Comparison of ENCODE assay signal across 1 cellular context in the genomic region with DNA sequence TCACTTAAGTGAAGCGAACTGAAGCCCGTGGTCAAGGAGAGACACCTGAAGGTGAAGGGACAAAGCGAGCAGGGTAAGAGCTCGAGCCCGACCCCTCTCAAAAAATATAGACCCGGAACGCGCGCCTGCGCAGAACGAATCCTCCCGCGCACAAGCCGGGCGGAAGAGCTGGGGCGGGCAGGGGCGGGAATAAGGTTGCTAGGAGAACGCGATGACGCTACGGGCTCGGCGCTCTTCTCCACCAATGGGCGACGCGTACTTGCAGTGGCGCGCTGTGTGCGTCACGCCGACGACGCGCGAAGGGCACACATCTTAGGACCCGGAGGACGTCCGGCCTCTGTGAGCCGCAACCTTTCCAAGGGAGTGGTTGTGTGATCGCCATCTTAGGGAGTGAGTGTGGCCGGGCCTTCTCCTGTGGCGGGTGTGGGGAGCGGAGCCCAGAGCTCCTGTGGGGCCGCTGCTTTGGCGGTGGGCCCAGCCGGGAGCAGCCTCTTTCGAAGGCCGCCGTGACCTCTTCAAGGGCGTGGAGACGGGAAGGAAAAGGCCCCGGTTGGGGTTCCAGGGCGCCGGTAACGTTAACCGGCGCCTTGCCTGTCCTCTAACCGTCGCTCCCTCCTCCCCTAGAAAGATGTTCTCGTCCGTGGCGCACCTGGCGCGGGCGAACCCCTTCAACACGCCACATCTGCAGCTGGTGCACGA.
TF ChIP-seq lines count a peak whose summit lies in the region.

TSS of gene SLC25A3 (plus strand) at position 336 of the 699 bp plus-strand sequence. CDS start at position 629, 293 bp downstream.

TF ChIP-seq in WTC11, 78 proteins besides CTCF, POLR2A, EP300 and RAD21 (continued from another document and continues in another):
- TF ChIP-seq NR1H2 (CRISPR knock-in tag; IDR thresholded peaks at IDR 0.05) (no peak), IRF2 (CRISPR knock-in tag; IDR thresholded peaks at IDR 0.05; ENCODE audit: borderline replicate concordance, low read depth) (no peak), CDX4 (CRISPR knock-in tag; IDR thresholded peaks at IDR 0.05; ENCODE audit: borderline replicate concordance) (no peak; the same call in 1 of the 2 replicates), NFATC4 (CRISPR knock-in tag; IDR thresholded peaks at IDR 0.05) (no peak), E2F1 (CRISPR knock-in tag; IDR thresholded peaks at IDR 0.05) (no peak), PRRX2 (CRISPR knock-in tag; IDR thresholded peaks at IDR 0.05) (no peak), E2F5 (CRISPR knock-in tag; IDR thresholded peaks at IDR 0.05) (peak; percentile 72; the same call in 1 of the 2 replicates), ZNF396 (CRISPR knock-in tag; IDR thresholded peaks at IDR 0.05; ENCODE audit: borderline replicate concordance) (no peak), NR3C1 (CRISPR knock-in tag; conservative IDR thresholded peaks at IDR 0.05; ENCODE audit: low read depth) (no peak), MYBL2 (CRISPR knock-in tag; IDR thresholded peaks at IDR 0.05) (peak; percentile 74; the same call in 1 of the 2 replicates), GRHL2 (CRISPR knock-in tag; IDR thresholded peaks at IDR 0.05; ENCODE audit: insufficient replicate concordance, severe bottlenecking) (no peak), TEAD4 (CRISPR knock-in tag; IDR thresholded peaks at IDR 0.05) (no peak), ZNF317 (CRISPR knock-in tag; IDR thresholded peaks at IDR 0.05; ENCODE audit: borderline replicate concordance, low read depth) (no peak), FOXJ3 (CRISPR knock-in tag; IDR thresholded peaks at IDR 0.05; ENCODE audit: borderline replicate concordance) (no peak), CREM (CRISPR knock-in tag; IDR thresholded peaks at IDR 0.05) (peak; percentile 97), ZNF423 (CRISPR knock-in tag; IDR thresholded peaks at IDR 0.05) (no peak), ZNF416 (CRISPR knock-in tag; IDR thresholded peaks at IDR 0.05) (no peak), NFYB (CRISPR knock-in tag; conservative IDR thresholded peaks at IDR 0.05; ENCODE audit: low read depth) (peak; percentile 82), FOXK1 (CRISPR knock-in tag; IDR thresholded peaks at IDR 0.05) (peak; percentile 90), SMAD4 (CRISPR knock-in tag; IDR thresholded peaks at IDR 0.05) (0 out of 2 replicates have a peak, but pooled peaks have one; percentile 39), ZNF138 (CRISPR knock-in tag; conservative IDR thresholded peaks at IDR 0.05) (no peak), ZNF281 (CRISPR knock-in tag; IDR thresholded peaks at IDR 0.05) (no peak), SOX15 (CRISPR knock-in tag; IDR thresholded peaks at IDR 0.05) (no peak), KAT7 (CRISPR knock-in tag; IDR thresholded peaks at IDR 0.05; ENCODE audit: borderline replicate concordance) (no peak; the same call in 1 of the 2 replicates), ESRRA (CRISPR knock-in tag; IDR thresholded peaks at IDR 0.05; ENCODE audit: borderline replicate concordance) (peak; percentile 88; the same call in 1 of the 2 replicates), TEAD1 (CRISPR knock-in tag; IDR thresholded peaks at IDR 0.05) (peak; percentile 42; the same call in 1 of the 2 replicates), GABPB1 (CRISPR knock-in tag; IDR thresholded peaks at IDR 0.05) (peak; percentile 66; the same call in 1 of the 2 replicates), ZNF232 (CRISPR knock-in tag; IDR thresholded peaks at IDR 0.05) (no peak), CREB1 (CRISPR knock-in tag; IDR thresholded peaks at IDR 0.05) (no peak)
- TF ChIP-seq, protein P1, sequence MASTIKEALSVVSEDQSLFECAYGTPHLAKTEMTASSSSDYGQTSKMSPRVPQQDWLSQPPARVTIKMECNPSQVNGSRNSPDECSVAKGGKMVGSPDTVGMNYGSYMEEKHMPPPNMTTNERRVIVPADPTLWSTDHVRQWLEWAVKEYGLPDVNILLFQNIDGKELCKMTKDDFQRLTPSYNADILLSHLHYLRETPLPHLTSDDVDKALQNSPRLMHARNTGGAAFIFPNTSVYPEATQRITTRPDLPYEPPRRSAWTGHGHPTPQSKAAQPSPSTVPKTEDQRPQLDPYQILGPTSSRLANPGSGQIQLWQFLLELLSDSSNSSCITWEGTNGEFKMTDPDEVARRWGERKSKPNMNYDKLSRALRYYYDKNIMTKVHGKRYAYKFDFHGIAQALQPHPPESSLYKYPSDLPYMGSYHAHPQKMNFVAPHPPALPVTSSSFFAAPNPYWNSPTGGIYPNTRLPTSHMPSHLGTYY (CRISPR knock-in tag; IDR thresholded peaks at IDR 0.05) = no peak
- TF ChIP-seq, protein P2, sequence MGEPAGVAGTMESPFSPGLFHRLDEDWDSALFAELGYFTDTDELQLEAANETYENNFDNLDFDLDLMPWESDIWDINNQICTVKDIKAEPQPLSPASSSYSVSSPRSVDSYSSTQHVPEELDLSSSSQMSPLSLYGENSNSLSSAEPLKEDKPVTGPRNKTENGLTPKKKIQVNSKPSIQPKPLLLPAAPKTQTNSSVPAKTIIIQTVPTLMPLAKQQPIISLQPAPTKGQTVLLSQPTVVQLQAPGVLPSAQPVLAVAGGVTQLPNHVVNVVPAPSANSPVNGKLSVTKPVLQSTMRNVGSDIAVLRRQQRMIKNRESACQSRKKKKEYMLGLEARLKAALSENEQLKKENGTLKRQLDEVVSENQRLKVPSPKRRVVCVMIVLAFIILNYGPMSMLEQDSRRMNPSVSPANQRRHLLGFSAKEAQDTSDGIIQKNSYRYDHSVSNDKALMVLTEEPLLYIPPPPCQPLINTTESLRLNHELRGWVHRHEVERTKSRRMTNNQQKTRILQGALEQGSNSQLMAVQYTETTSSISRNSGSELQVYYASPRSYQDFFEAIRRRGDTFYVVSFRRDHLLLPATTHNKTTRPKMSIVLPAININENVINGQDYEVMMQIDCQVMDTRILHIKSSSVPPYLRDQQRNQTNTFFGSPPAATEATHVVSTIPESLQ (CRISPR knock-in tag; IDR thresholded peaks at IDR 0.05) = no peak
- TF ChIP-seq, protein P3, sequence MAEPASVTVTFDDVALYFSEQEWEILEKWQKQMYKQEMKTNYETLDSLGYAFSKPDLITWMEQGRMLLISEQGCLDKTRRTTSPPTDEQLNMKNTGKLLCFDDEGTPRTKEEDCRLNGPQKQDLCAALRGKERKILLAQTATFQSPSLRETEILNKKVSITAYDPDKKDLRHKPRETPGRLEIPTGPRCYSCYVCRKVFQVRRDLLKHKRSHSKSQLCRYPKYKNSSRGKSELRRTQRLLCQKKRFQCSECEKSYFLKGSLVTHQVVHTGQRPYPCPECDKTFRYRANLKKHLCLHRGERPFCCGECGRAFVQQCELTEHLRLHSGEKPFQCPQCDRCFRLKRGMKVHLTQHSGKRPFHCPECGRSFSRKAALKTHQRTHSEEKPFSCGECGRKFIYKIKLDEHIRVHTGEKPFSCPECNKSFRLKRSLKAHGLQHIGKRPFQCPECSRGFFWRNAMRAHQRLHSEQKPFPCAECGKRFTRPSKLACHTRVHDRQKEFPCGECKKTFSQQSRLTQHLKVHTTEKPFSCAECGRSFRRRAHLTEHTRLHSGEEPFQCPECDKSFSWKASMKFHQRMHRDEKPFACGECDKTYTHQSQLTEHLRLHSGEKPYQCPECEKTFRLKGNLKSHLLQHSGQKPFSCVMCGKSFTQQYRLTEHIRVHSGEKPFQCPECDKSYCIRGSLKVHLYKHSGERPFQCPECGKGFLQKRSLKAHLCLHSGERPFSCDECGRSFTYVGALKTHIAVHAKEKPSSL (CRISPR knock-in tag; conservative IDR thresholded peaks at IDR 0.05) = no peak
- TF ChIP-seq, protein P4, sequence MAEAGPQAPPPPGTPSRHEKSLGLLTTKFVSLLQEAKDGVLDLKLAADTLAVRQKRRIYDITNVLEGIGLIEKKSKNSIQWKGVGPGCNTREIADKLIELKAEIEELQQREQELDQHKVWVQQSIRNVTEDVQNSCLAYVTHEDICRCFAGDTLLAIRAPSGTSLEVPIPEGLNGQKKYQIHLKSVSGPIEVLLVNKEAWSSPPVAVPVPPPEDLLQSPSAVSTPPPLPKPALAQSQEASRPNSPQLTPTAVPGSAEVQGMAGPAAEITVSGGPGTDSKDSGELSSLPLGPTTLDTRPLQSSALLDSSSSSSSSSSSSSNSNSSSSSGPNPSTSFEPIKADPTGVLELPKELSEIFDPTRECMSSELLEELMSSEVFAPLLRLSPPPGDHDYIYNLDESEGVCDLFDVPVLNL (CRISPR knock-in tag; IDR thresholded peaks at IDR 0.05; ENCODE audit: borderline replicate concordance, low read depth) = peak; percentile 26; the same call in 1 of the 2 replicates
- TF ChIP-seq, protein P5, sequence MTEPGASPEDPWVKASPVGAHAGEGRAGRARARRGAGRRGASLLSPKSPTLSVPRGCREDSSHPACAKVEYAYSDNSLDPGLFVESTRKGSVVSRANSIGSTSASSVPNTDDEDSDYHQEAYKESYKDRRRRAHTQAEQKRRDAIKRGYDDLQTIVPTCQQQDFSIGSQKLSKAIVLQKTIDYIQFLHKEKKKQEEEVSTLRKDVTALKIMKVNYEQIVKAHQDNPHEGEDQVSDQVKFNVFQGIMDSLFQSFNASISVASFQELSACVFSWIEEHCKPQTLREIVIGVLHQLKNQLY (CRISPR knock-in tag; IDR thresholded peaks at IDR 0.05) = no peak
- TF ChIP-seq, protein P6, sequence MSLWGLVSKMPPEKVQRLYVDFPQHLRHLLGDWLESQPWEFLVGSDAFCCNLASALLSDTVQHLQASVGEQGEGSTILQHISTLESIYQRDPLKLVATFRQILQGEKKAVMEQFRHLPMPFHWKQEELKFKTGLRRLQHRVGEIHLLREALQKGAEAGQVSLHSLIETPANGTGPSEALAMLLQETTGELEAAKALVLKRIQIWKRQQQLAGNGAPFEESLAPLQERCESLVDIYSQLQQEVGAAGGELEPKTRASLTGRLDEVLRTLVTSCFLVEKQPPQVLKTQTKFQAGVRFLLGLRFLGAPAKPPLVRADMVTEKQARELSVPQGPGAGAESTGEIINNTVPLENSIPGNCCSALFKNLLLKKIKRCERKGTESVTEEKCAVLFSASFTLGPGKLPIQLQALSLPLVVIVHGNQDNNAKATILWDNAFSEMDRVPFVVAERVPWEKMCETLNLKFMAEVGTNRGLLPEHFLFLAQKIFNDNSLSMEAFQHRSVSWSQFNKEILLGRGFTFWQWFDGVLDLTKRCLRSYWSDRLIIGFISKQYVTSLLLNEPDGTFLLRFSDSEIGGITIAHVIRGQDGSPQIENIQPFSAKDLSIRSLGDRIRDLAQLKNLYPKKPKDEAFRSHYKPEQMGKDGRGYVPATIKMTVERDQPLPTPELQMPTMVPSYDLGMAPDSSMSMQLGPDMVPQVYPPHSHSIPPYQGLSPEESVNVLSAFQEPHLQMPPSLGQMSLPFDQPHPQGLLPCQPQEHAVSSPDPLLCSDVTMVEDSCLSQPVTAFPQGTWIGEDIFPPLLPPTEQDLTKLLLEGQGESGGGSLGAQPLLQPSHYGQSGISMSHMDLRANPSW (CRISPR knock-in tag; conservative IDR thresholded peaks at IDR 0.05; ENCODE audit: low read depth) = no peak
- TF ChIP-seq, protein P7, sequence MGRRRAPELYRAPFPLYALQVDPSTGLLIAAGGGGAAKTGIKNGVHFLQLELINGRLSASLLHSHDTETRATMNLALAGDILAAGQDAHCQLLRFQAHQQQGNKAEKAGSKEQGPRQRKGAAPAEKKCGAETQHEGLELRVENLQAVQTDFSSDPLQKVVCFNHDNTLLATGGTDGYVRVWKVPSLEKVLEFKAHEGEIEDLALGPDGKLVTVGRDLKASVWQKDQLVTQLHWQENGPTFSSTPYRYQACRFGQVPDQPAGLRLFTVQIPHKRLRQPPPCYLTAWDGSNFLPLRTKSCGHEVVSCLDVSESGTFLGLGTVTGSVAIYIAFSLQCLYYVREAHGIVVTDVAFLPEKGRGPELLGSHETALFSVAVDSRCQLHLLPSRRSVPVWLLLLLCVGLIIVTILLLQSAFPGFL (CRISPR knock-in tag; IDR thresholded peaks at IDR 0.05; ENCODE audit: borderline replicate concordance) = no peak
